8 cellular contexts compared by ENCODE assay signal in the genomic region with DNA sequence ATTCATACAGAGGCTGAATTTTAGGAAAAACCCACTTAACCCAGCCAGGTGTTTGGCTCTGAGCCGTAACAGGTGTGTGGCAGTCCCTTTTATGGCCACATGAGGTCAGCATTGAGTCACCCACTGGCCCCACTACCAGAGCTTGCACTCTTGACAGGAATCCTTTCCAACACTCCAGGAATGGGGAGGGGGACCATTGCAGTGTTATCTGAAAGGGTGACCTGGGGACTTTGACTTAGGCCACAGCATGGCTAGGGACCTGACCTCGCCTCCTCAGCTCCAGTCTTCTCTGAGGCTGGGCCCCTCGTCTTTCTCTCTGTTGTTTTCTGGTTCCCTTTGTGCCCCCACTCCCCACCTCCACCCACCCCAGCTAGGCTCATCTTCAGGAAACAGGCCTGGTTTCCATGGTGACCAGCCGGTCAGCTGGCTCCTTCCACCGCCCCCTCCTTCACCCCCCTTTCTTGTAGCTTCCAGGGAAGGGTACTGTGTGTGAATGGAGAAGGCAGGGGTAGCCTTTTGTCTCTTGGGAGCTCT. TPM values are rescaled to one million over a fixed set of nuclear protein-coding genes. Genes with fewer than 3 reads are reported as not detected.
A peak's percentile ranks its signal among the peaks of the same experiment; 100 is the strongest.
DNase-seq lines count a peak whose midpoint lies in the region; ATAC-seq and TF ChIP-seq lines count a peak whose summit lies in the region.

No MANE protein-coding gene starts in this region.

- intact Hi-C loops in Panc1 (cut with micrococcal nuclease; ENCODE audit: unreplicated experiment): loop anchor here (1.0 to 2.0 kb wide), 2 partner anchors 37 to 70 kb away; no protein-coding TSS in a partner anchor

- ATAC-seq in Panc1 (peak; percentile 34; the same call in 1 of the 2 replicates), GM18498 (IDR thresholded peaks at IDR 0.05; ENCODE audit: unreplicated experiment) (no peak), HG03571 (IDR thresholded peaks at IDR 0.05; ENCODE audit: unreplicated experiment) (no peak)

- peaks cover 10% of the 10 kb centered on the region for H3K4me1 ChIP-seq in Panc1 (ENCODE audit: control insufficient read depth, insufficient read depth, low read length)

- no peaks in the 10 kb centered on the region for H3K9me3 ChIP-seq in Panc1 (ENCODE audit: control insufficient read depth, insufficient read depth, low read depth, low read length)

- peak; percentile 98 for TF ChIP-seq CTCF in Panc1 (IDR thresholded peaks at IDR 0.05)

- no peak overlapping the region for H3K27ac ChIP-seq in Panc1 (ENCODE audit: low read length)

- in situ Hi-C loops in Caki2 (cut with HindIII; ENCODE audit: low pct_unique_long_range_greater_than_20kb, low sequenced_read_pairs) (no loop called here), Panc1 (cut with HindIII; ENCODE audit: low pct_unique_long_range_greater_than_20kb, low sequenced_read_pairs) (no loop called here)

- POLR2A ChIA-PET in Panc1 (lab: Charles Lee): interaction anchor here (0.7 kb wide), 1 partner anchor 190 kb away, joined by 6 read pairs; no protein-coding TSS in a partner anchor

- H3K27me3 ChIP-seq in Panc1 (ENCODE audit: control insufficient read depth, insufficient read depth, low read length): peaks cover 16% of the 10 kb centered on the region

- no TSS peak for BruUV-seq in Panc1 (replicated peaks; lab: Mats Ljungman, UMichigan)

- CTCF ChIA-PET in Panc1 (lab: Charles Lee): interaction anchor here (0.5 to 2.0 kb wide), 14 partner anchors 9 to 562 kb away, joined by 3 to 18 read pairs (median 4); a partner anchor contains a TSS

- DNase-seq in Caki2 (ENCODE audit: low read depth) (peak; percentile 39), HPDE6-E6E7 (ENCODE audit: extremely low spot score) (peak; percentile 60), Panc1 (ENCODE audit: low read depth, low spot score) (no peak), iPS DF 19.7 (ENCODE audit: low read depth, low spot score) (peak; percentile 89)
- peak; percentile 32 for DNase-seq in activated naive CD8-positive, alpha-beta T cell treated with anti-CD3 and anti-CD28 coated beads, Interleukin-2, amount 50 U/mL, for 16 hours (ENCODE audit: low read depth, low spot score)
- DNase-seq in stimulated activated CD4-positive, alpha-beta T cell treated with anti-CD3 and anti-CD28 coated beads, Interleukin-1b, Interleukin-23, amount 100 ng/mL, for 48 hours: peak; percentile 60

- no peak overlapping the region for H3K4me3 ChIP-seq in Panc1 (ENCODE audit: low read depth in 2 of 2, low read length in 2 of 2)

- H3K36me3 ChIP-seq in Panc1 (ENCODE audit: control insufficient read depth, insufficient read depth, low read length): no peaks in the 10 kb centered on the region; the same call in 1 of the 2 replicates

RNA-seq across cellular contexts. Expression of a gene that starts 2.1 kb away (rescaled TPM):
- total RNA-seq in Caki2 (2014; rRNA removed; shearing (Covaris generic); ENCODE audit: low replicate concordance): not detected in 2 replicates
- 0.18 TPM for total RNA-seq in Panc1 (2021; ENCODE audit: unreplicated experiment)
- 1.1 TPM for polyA plus RNA-seq in Panc1 (2012; ENCODE audit: insufficient read length)

RNA-seq across cellular contexts. Expression of a gene that starts 2.8 kb away (rescaled TPM):
- total RNA-seq in Caki2 (2014; rRNA removed; shearing (Covaris generic); ENCODE audit: low replicate concordance): 24.7 and 33.4 TPM in 2 replicates
- total RNA-seq in Panc1 (2021; ENCODE audit: unreplicated experiment): 24.9 TPM
- 35.8 TPM for polyA plus RNA-seq in Panc1 (2012; ENCODE audit: insufficient read length)

RNA-seq across cellular contexts. Expression of a gene that starts 10.8 kb away (rescaled TPM):
- 203 and 221 TPM in 2 replicates for total RNA-seq in Caki2 (2014; rRNA removed; shearing (Covaris generic); ENCODE audit: low replicate concordance)
- 105 TPM for total RNA-seq in Panc1 (2021; ENCODE audit: unreplicated experiment)
- polyA plus RNA-seq in Panc1 (2012; ENCODE audit: insufficient read length): 114 TPM

RNA-seq across cellular contexts. Expression of a gene that starts 21.3 kb away (rescaled TPM):
- 807 and 852 TPM in 2 replicates for total RNA-seq in Caki2 (2014; rRNA removed; shearing (Covaris generic); ENCODE audit: low replicate concordance)
- 1,253 TPM for total RNA-seq in Panc1 (2021; ENCODE audit: unreplicated experiment)
- polyA plus RNA-seq in Panc1 (2012; ENCODE audit: insufficient read length): 799 TPM

RNA-seq across cellular contexts. Expression of a gene that starts 44.8 kb away (rescaled TPM):
- total RNA-seq in Caki2 (2014; rRNA removed; shearing (Covaris generic); ENCODE audit: low replicate concordance): 47.6 and 55.5 TPM in 2 replicates
- total RNA-seq in Panc1 (2021; ENCODE audit: unreplicated experiment): 263 TPM
- polyA plus RNA-seq in Panc1 (2012; ENCODE audit: insufficient read length): 313 TPM
